In the genomic region with DNA sequence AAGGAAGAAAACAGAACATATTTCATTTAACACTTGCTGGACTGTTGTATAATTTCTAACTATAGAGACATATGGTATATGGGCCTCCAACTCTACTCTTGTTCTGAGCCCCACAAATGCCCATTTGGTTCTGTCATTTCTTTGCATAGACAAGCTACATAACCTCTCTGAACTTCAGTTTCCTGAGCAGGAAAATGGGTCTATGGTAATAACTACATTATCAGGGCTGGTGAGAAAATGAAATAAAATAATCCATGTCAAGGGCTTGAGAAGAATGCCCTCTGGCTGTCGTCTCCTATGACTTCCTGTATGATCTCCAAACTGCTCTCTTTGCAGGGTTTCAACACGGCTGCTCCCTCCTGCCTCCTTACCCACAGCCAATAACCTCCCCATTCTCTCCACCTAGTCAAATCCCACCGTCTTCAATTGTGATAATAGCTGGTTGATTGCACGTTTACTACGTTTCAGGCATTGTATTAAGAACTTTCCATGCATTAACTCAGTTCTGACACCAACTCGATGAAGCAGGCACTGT, we compare ENCODE assay signal across 1 cellular context.
TF ChIP-seq lines count a peak whose summit lies in the region.

No MANE protein-coding gene starts in this region.

TF ChIP-seq in HEK293T, 16 proteins besides CTCF, POLR2A, EP300 and RAD21 (continued from another document):
- TF ChIP-seq ELF4 (IDR thresholded peaks at IDR 0.05) (no peak), FOXM1 (IDR thresholded peaks at IDR 0.05; ENCODE audit: borderline replicate concordance) (no peak), SUZ12 (IDR thresholded peaks at IDR 0.05) (no peak), NFRKB (IDR thresholded peaks at IDR 0.05) (no peak)
